1 cellular context compared by ENCODE assay signal in genomic region chr14:31207287-31207745, GRCh38.
A peak's percentile ranks its signal among the peaks of the same experiment; 100 is the strongest.
TF ChIP-seq lines count a peak whose summit lies in the region.

No MANE protein-coding gene starts in this region.

TF ChIP-seq in HepG2, 621 proteins besides CTCF, POLR2A, EP300 and RAD21 (continued from another document and continues in another):
- TF ChIP-seq GMEB1 (CRISPR knock-in tag; IDR thresholded peaks at IDR 0.05; ENCODE audit: borderline replicate concordance) (no peak), CREBL2 (CRISPR knock-in tag; IDR thresholded peaks at IDR 0.05; ENCODE audit: borderline replicate concordance) (peak; percentile 96), ZBTB2 (CRISPR knock-in tag; IDR thresholded peaks at IDR 0.05; ENCODE audit: low read depth) (no peak), ZBTB44 (CRISPR knock-in tag; IDR thresholded peaks at IDR 0.05) (peak; percentile 95; the same call in 1 of the 2 replicates), ZNF83 (CRISPR knock-in tag; IDR thresholded peaks at IDR 0.05; ENCODE audit: borderline replicate concordance) (peak; percentile 97; the same call in 1 of the 2 replicates), ZBTB38 (CRISPR knock-in tag; IDR thresholded peaks at IDR 0.05) (no peak), FOXP4 (CRISPR knock-in tag; IDR thresholded peaks at IDR 0.05) (no peak; the same call in 1 of the 2 replicates), PRDM15 (CRISPR knock-in tag; IDR thresholded peaks at IDR 0.05) (0 out of 2 replicates have a peak, but pooled peaks have one; percentile 28), TAF1 (CRISPR knock-in tag; IDR thresholded peaks at IDR 0.05) (peak; percentile 81; the same call in 1 of the 2 replicates), PTBP1 (IDR thresholded peaks at IDR 0.05; ENCODE audit: low read depth, low read length, poor library complexity, severe bottlenecking) (peak; percentile 80), ZNF788 (CRISPR knock-in tag; IDR thresholded peaks at IDR 0.05; ENCODE audit: borderline replicate concordance) (peak; percentile 56), PAXIP1 (CRISPR knock-in tag; conservative IDR thresholded peaks at IDR 0.05) (peak; percentile 13; the same call in 1 of the 2 replicates), ZFP90 (CRISPR knock-in tag; IDR thresholded peaks at IDR 0.05; ENCODE audit: borderline replicate concordance) (no peak; the same call in 1 of the 2 replicates), ZNF44 (CRISPR knock-in tag; IDR thresholded peaks at IDR 0.05) (peak; percentile 86; the same call in 1 of the 2 replicates), ZBTB42 (CRISPR knock-in tag; IDR thresholded peaks at IDR 0.05) (peak; percentile 95), ZNF547 (CRISPR knock-in tag; IDR thresholded peaks at IDR 0.05) (peak; percentile 98; the same call in 1 of the 2 replicates), CENPT (CRISPR knock-in tag; IDR thresholded peaks at IDR 0.05; ENCODE audit: low read depth) (no peak; the same call in 1 of the 2 replicates), ZNF335 (CRISPR knock-in tag; IDR thresholded peaks at IDR 0.05) (0 out of 2 replicates have a peak, but pooled peaks have one; percentile 11), ZNF331 (CRISPR knock-in tag; IDR thresholded peaks at IDR 0.05) (peak; percentile 60; the same call in 1 of the 2 replicates), HOXA9 (CRISPR knock-in tag; IDR thresholded peaks at IDR 0.05; ENCODE audit: borderline replicate concordance) (peak; percentile 88; the same call in 1 of the 2 replicates), SRF (IDR thresholded peaks at IDR 0.05; ENCODE audit: low read depth, low read length) (no peak), GPBP1L1 (CRISPR knock-in tag; IDR thresholded peaks at IDR 0.05) (no peak), ZNF343 (CRISPR knock-in tag; IDR thresholded peaks at IDR 0.05) (peak; percentile 99), PHF20 (CRISPR knock-in tag; IDR thresholded peaks at IDR 0.05) (no peak), FOXC1 (CRISPR knock-in tag; IDR thresholded peaks at IDR 0.05; ENCODE audit: borderline replicate concordance) (peak; percentile 99), BHLHE40 (IDR thresholded peaks at IDR 0.05; ENCODE audit: low read length) (no peak), ZNF670 (CRISPR knock-in tag; IDR thresholded peaks at IDR 0.05; ENCODE audit: borderline replicate concordance) (peak; percentile 96; the same call in 1 of the 2 replicates), HNF4A (CRISPR knock-in tag; IDR thresholded peaks at IDR 0.05) (peak; percentile 9; the same call in 1 of the 2 replicates), ZNF839 (CRISPR knock-in tag; IDR thresholded peaks at IDR 0.05; ENCODE audit: borderline replicate concordance) (peak; percentile 34; the same call in 1 of the 2 replicates), SYNCRIP (IDR thresholded peaks at IDR 0.05; ENCODE audit: insufficient read depth, low read depth, low read length) (no peak), ZMAT3 (CRISPR knock-in tag; conservative IDR thresholded peaks at IDR 0.05) (peak; percentile 85; the same call in 1 of the 2 replicates), RAD51 (IDR thresholded peaks at IDR 0.05; ENCODE audit: borderline replicate concordance) (no peak), RFX1 (IDR thresholded peaks at IDR 0.05) (no peak), TOPORS (CRISPR knock-in tag; IDR thresholded peaks at IDR 0.05) (no peak), MAF1 (CRISPR knock-in tag; IDR thresholded peaks at IDR 0.05; ENCODE audit: borderline replicate concordance) (no peak; the same call in 1 of the 2 replicates), ZNF740 (CRISPR knock-in tag; IDR thresholded peaks at IDR 0.05) (no peak; the same call in 1 of the 2 replicates), E2F5 (CRISPR knock-in tag; conservative IDR thresholded peaks at IDR 0.05) (peak; percentile 87), MTA1 (CRISPR knock-in tag; IDR thresholded peaks at IDR 0.05; ENCODE audit: borderline replicate concordance) (no peak), ZMYM4 (CRISPR knock-in tag; IDR thresholded peaks at IDR 0.05) (peak; percentile 89; the same call in 1 of the 2 replicates), DBP (CRISPR knock-in tag; IDR thresholded peaks at IDR 0.05; ENCODE audit: not compliant biosample characterization) (peak; percentile 94), ZNF263 (CRISPR knock-in tag; IDR thresholded peaks at IDR 0.05) (peak; percentile 65), GABPA (IDR thresholded peaks at IDR 0.05; ENCODE audit: low read depth, low read length) (no peak), GABPA (CRISPR knock-in tag; IDR thresholded peaks at IDR 0.05; ENCODE audit: low read depth) (no peak), HES4 (CRISPR knock-in tag; IDR thresholded peaks at IDR 0.05; ENCODE audit: borderline replicate concordance) (peak; percentile 99)
